22 cellular contexts compared by ENCODE assay signal in genomic region chr15:78796510-78796909, GRCh38. TPM values are rescaled to one million over a fixed set of nuclear protein-coding genes. Genes with fewer than 3 reads are reported as not detected.
DNase-seq lines count a peak whose midpoint lies in the region; ATAC-seq and TF ChIP-seq lines count a peak whose summit lies in the region.
"Had no signal": no experiment of that assay in that cellular context is flagged by ENCODE, and none has a peak within 500 bp of the region (broad histone marks: within the 10 kb centered on the region; RNA-seq: fewer than 3 reads in every experiment).

No MANE protein-coding gene starts in this region.

- peak overlapping the region; percentile 57 to 72 for H3K27ac ChIP-seq in right atrium auricular region
- peak overlapping the region; percentile 88 for H3K27ac ChIP-seq in RWPE1
- no peak overlapping the region for H3K27ac ChIP-seq in OCI-LY7 (ENCODE audit: low read depth, low read length, poor library complexity, severe bottlenecking)

- TF ChIP-seq CTCF in right atrium auricular region (IDR thresholded peaks at IDR 0.05) (no peak), RWPE1 (conservative IDR thresholded peaks at IDR 0.05; ENCODE audit: low read depth) (no peak), OCI-LY7 (conservative IDR thresholded peaks at IDR 0.05; ENCODE audit: low read length) (no peak)

- BruUV-seq in OCI-LY7 (replicated peaks; lab: Mats Ljungman, UMichigan), result no TSS peak

- POLR2A ChIA-PET in RWPE1 (lab: Yijun Ruan, JAX; ENCODE audit: low non-redundant PET) (no interaction called here), OCI-LY7 (lab: Charles Lee) (no interaction called here)

- CTCF ChIA-PET in RWPE1 (lab: Yijun Ruan, JAX) (no interaction called here), OCI-LY7 (lab: Charles Lee; ENCODE audit: unreplicated experiment) (no interaction called here)

- ATAC-seq in left cardiac atrium, result no peak
- no peak for ATAC-seq in HG03095 (IDR thresholded peaks at IDR 0.05; ENCODE audit: unreplicated experiment)
- ATAC-seq: GM12878, HCT116 had no signal

- intact Hi-C loops in left cardiac atrium (cut with DNase I), result no loop called here
- intact Hi-C loops in posterior vena cava (cut with DNase I), result no loop called here
- intact Hi-C loops in OCI-LY7 (cut with micrococcal nuclease; ENCODE audit: unreplicated experiment), result no loop called here

- H3K27me3 ChIP-seq in right atrium auricular region, result no peaks in the 10 kb centered on the region
- H3K27me3 ChIP-seq: BE2C had no signal

- H2AFZ ChIP-seq in OCI-LY7 (ENCODE audit: low read length), result no peak overlapping the region

- H3K36me3 ChIP-seq in right atrium auricular region, result peaks cover 30% of the 10 kb centered on the region
- H3K36me3 ChIP-seq in OCI-LY7 (ENCODE audit: insufficient read depth, low read length), result no peaks in the 10 kb centered on the region

- H3K9me2 ChIP-seq in OCI-LY7 (ENCODE audit: insufficient read depth, low read length), result no peaks in the 10 kb centered on the region

- H3K79me2 ChIP-seq in OCI-LY7 (ENCODE audit: insufficient read depth, low read depth, low read length), result no peaks in the 10 kb centered on the region

- DNase-seq in right atrium auricular region (ENCODE audit: low spot score), result no peak
- DNase-seq in left cardiac atrium, result no peak
- no peak for DNase-seq in RWPE1 (ENCODE audit: low spot score)
- DNase-seq in posterior vena cava (ENCODE audit: low spot score), result peak; percentile 59
- DNase-seq in OCI-LY7 (ENCODE audit: low spot score), result no peak
- DNase-seq in retina, result no peak
- DNase-seq: 8988T; ACHN; BE2C; C1 segment of cervical spinal cord; CD4-positive, CD25-positive, alpha-beta regulatory T cell; CD8-positive, alpha-beta memory T cell; COR-L47; DMS 273 treated with DMSO at 0.1 percent for 48 hours; DMS53; DND-41; EL; GOT3; H7 had no signal

- H3K4me2 ChIP-seq in OCI-LY7 (ENCODE audit: low read length), result no peak overlapping the region

- no peaks in the 10 kb centered on the region for H4K20me1 ChIP-seq in OCI-LY7 (ENCODE audit: insufficient read depth, low read length)

- no peak overlapping the region for H3K4me3 ChIP-seq in right atrium auricular region
- no peak overlapping the region for H3K4me3 ChIP-seq in OCI-LY7 (ENCODE audit: low read depth, low read length, poor library complexity, severe bottlenecking)
- H3K4me3 ChIP-seq: GM12878 had no signal

- H3K4me1 ChIP-seq in right atrium auricular region (peaks cover 0 to 29% of the 10 kb centered on the region in 2 donors), OCI-LY7 (ENCODE audit: insufficient read depth, low read length, poor library complexity, severe bottlenecking) (no peaks in the 10 kb centered on the region)
- H3K4me1 ChIP-seq: BE2C had no signal

- no peaks in the 10 kb centered on the region for H3K9me3 ChIP-seq in right atrium auricular region
- H3K9me3 ChIP-seq in OCI-LY7 (ENCODE audit: low read length), result no peaks in the 10 kb centered on the region
- H3K9me3 ChIP-seq: BE2C had no signal

RNA-seq across cellular contexts. Expression of gene ADAMTS7, which starts 14.8 kb away (rescaled TPM):
- 10 to 100 TPM; 20.8 to 39.2 TPM for total RNA-seq in right atrium auricular region
- total RNA-seq in left cardiac atrium, result 10 to 100 TPM; 35.8 to 45.9 TPM
- 1 to 10 TPM; 6.7 to 8.9 TPM for total RNA-seq in posterior vena cava
- 0.13 and 0.19 TPM in 2 replicates for total RNA-seq in OCI-LY7 (2014; rRNA removed; shearing (Covaris generic))
- total RNA-seq in OCI-LY7 (2022), result 0.08 and 0.11 TPM in 2 replicates
- total RNA-seq: CD4-positive, CD25-positive, alpha-beta regulatory T cell had no signal

Comparison
In these comparisons a context has a peak if more than half of its experiments do, and no peak if none do; other contexts are left out.
1. RNA of gene ADAMTS7, which starts 14.8 kb away (total RNA-seq): 35.8 to 45.9 TPM in left cardiac atrium, 20.8 to 39.2 TPM in right atrium auricular region and 6.7 to 8.9 TPM in posterior vena cava; 0.08 to 0.19 TPM in OCI-LY7; every median in the first group is over 4 times any median in the second.